31 cellular contexts compared by ENCODE assay signal in genomic region chr7:1364906-1365570, GRCh38.
"Had no signal": no experiment of that assay in that cellular context is flagged by ENCODE, and none has a peak within 500 bp of the region (broad histone marks: within the 10 kb centered on the region; RNA-seq: fewer than 3 reads in every experiment).

No MANE protein-coding gene starts in this region.

- FAIRE-seq: astrocyte, bronchial epithelial cell, colon had no signal

- H3K27ac ChIP-seq: brain microvascular endothelial cell, esophagus muscularis mucosa, foreskin keratinocyte, gastrocnemius medialis, heart left ventricle had no signal

- H3K27ac Mint-ChIP-seq: activated B cell treated with CpG ODN at 0.5 μM for 24 hours; activated CD8-positive, alpha-beta T cell treated with anti-CD3 and anti-CD28 coated beads for 36 hours; activated naive CD8-positive, alpha-beta T cell; activated T-helper 17 cell treated with anti-CD3 and anti-CD28 coated beads, Interleukin-2, amount 50 U/mL, for 72 hours; effector memory CD8-positive, alpha-beta T cell had no signal

- H3K9me3 Mint-ChIP-seq: activated T-cell treated with anti-CD3 and anti-CD28 coated beads, Interleukin-2, amount 50 U/mL, for 4 hours; activated T-helper 17 cell treated with anti-CD3 and anti-CD28 coated beads, Interleukin-2, amount 50 U/mL, for 72 hours; central memory CD8-positive, alpha-beta T cell; effector memory CD8-positive, alpha-beta T cell had no signal

- H3K36me3 ChIP-seq: brain microvascular endothelial cell, esophagus muscularis mucosa, gastrocnemius medialis, heart left ventricle had no signal

- H3K4me1 Mint-ChIP-seq: activated T-helper 17 cell treated with anti-CD3 and anti-CD28 coated beads, Interleukin-2, amount 50 U/mL, for 72 hours; central memory CD8-positive, alpha-beta T cell had no signal

- H3K9me3 ChIP-seq: gastrocnemius medialis had no signal

- H3K36me3 Mint-ChIP-seq: activated naive CD8-positive, alpha-beta T cell had no signal

- H3K4me3 Mint-ChIP-seq: activated B cell treated with CpG ODN at 0.5 μM for 24 hours; activated CD8-positive, alpha-beta T cell treated with anti-CD3 and anti-CD28 coated beads for 36 hours; activated naive CD8-positive, alpha-beta T cell; activated T-cell treated with anti-CD3 and anti-CD28 coated beads, Interleukin-2, amount 50 U/mL, for 4 hours; activated T-helper 17 cell treated with anti-CD3 and anti-CD28 coated beads, Interleukin-2, amount 50 U/mL, for 72 hours; effector memory CD8-positive, alpha-beta T cell had no signal

- H3K4me1 ChIP-seq: foreskin keratinocyte, gastrocnemius medialis had no signal

- H3K4me3 ChIP-seq: esophagus muscularis mucosa, gastrocnemius medialis, heart left ventricle had no signal

- DNase-seq: activated B cell treated with CpG ODN at 0.5 μM for 24 hours; activated CD4-positive, alpha-beta T cell treated with anti-CD3 and anti-CD28 coated beads for 48 hours; activated CD4-positive, alpha-beta T cell treated with anti-CD3 and anti-CD28 coated beads, Interleukin-2, amount 50 U/mL, for 1 hour; activated CD4-positive, alpha-beta T cell treated with anti-CD3 and anti-CD28 coated beads, Interleukin-2, amount 50 U/mL, for 48 hours; activated CD8-positive, alpha-beta memory T cell treated with anti-CD3 and anti-CD28 coated beads for 24 hours; activated CD8-positive, alpha-beta T cell treated with anti-CD3 and anti-CD28 coated beads for 36 hours; activated effector memory CD4-positive, alpha-beta T cell treated with Interleukin-2 at 50 U/mL for 16 hours; activated gamma-delta T cell treated with Interleukin-2 at 50 U/mL for 16 hours; activated naive CD4-positive, alpha-beta T cell treated with anti-CD3 and anti-CD28 coated beads, Interleukin-2, amount 50 U/mL, for 16 hours; activated naive CD4-positive, alpha-beta T cell treated with Interleukin-2 at 50 U/mL for 16 hours; activated T-cell treated with anti-CD3 and anti-CD28 coated beads, Interleukin-2, amount 50 U/mL, for 4 hours; amniotic stem cell; anterior cingulate cortex; brain microvascular endothelial cell; cortex of kidney; dermis blood vessel endothelial cell; effector CD4-positive, alpha-beta T cell; effector memory CD8-positive, alpha-beta T cell; foreskin keratinocyte; gastrocnemius medialis; glutamatergic neuron; T-helper 2 cell had no signal

- ATAC-seq: activated CD4-positive, CD25-positive, alpha-beta regulatory T cell treated with anti-CD3 and anti-CD28 coated beads, Interleukin-2, amount 50 U/mL, for 24 hours; activated CD8-positive, alpha-beta T cell treated with anti-CD3 and anti-CD28 coated beads for 36 hours; activated T-cell treated with anti-CD3 and anti-CD28 coated beads, Interleukin-2, amount 50 U/mL, for 4 hours; activated T-helper 17 cell treated with anti-CD3 and anti-CD28 coated beads, Interleukin-2, amount 50 U/mL, for 72 hours; effector memory CD8-positive, alpha-beta T cell; foreskin keratinocyte; gastrocnemius medialis; heart left ventricle had no signal
